8 cellular contexts compared by ENCODE assay signal in the genomic region with DNA sequence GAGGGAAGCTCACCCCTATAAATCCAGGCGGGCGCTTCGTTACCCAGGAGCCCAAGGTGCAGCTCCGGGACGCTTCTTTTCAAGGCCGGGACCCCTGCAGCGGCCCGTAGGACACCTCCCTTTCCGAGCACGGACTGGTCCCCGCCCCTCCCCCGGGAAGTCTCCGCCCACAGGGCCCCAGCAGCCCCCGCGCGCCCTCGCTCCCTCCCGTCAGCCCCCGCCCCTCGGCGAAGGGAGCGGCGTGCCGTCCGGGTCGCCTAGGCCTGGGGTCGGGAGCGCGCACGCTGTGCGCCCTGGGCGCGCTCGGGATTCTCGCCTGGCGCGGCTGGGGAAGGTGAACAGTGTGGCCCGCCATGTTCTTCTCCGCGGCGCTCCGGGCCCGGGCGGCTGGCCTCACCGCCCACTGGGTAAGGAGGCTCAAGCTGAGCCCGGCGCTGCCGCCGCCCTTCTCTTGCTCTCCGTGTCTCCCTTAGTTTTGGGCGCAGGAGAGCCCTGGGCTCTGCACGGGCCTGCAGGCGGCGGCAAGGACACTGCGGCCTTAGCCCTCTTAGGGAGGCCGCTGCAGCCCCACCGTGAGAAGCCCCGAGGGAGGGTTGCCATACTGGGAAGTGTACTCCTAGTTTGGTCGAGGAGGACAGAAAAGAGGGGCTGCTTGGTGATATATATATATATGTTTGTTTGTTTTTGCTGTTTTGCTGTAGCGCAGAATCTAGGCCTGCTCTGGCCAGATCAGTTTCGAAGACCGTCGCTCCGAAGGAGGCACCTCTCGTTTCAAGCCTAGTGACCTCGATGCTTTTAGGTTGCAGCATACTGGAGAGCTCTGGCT. TPM values are rescaled to one million over a fixed set of nuclear protein-coding genes. Genes with fewer than 3 reads are reported as not detected.
DNase-seq lines count a peak whose midpoint lies in the region; ATAC-seq and TF ChIP-seq lines count a peak whose summit lies in the region.

A gene (plus strand): TSS at position 309 of the 826 bp plus-strand sequence. CDS start 45 bp downstream, at position 354.

- H3K27ac ChIP-seq in heart right ventricle = peak within 1 kb of the TSS; percentile 86 to 98 (median 94)

- peak within 1 kb of the TSS; percentile 91 for H3K27ac Mint-ChIP-seq in type B pancreatic cell

- H3K4me3 ChIP-seq in heart right ventricle = peak within 1 kb of the TSS; percentile 55 to 85 (median 74)

- H3K36me3 Mint-ChIP-seq in type B pancreatic cell = peaks cover 11% of the 10 kb centered on the region

- H3K27me3 Mint-ChIP-seq in type B pancreatic cell = no peaks in the 10 kb centered on the region

- H3K36me3 ChIP-seq in heart right ventricle = no peaks in the 10 kb centered on the region

- H3K4me3 Mint-ChIP-seq in type B pancreatic cell = peak within 1 kb of the TSS; percentile 92

- ATAC-seq in GM18498 (IDR thresholded peaks at IDR 0.05; ENCODE audit: unreplicated experiment) (peak; percentile 93), HG02885 (IDR thresholded peaks at IDR 0.05; ENCODE audit: poor library complexity, unreplicated experiment) (peak; percentile 93), heart right ventricle (peak; percentile 98 to 100 (median 99))

- H3K27me3 ChIP-seq in heart right ventricle = no peaks in the 10 kb centered on the region

- DNase-seq in NCI-H1694 (lab: John Stamatoyannopoulos, UW) = peak; percentile 81
- peak; percentile 93 for DNase-seq in amniotic epithelial cell (ENCODE audit: low read depth)
- peak; percentile 98 to 99 for DNase-seq in heart right ventricle
- DNase-seq in posterior cingulate gyrus = peak; percentile 94 to 100 (median 96)
- peak; percentile 99 for DNase-seq in type B pancreatic cell (ENCODE audit: extremely low spot score, unreplicated experiment)

- TF ChIP-seq CTCF in heart right ventricle (IDR thresholded peaks at IDR 0.05) = peak in 1 of 9 donors; percentile 11
- TF ChIP-seq CTCF in type B pancreatic cell (conservative IDR thresholded peaks at IDR 0.05) = no peak

- H3K4me1 ChIP-seq in heart right ventricle = peaks cover 9 to 51% (median 49%) of the 10 kb centered on the region in 9 donors

- WGBS in heart right ventricle, 2 donors = 4 to 5% methylated on average over 64 to 66 of the region's 66 CpGs

- H3K4me1 Mint-ChIP-seq in type B pancreatic cell (ENCODE audit: unreplicated experiment) = peaks cover 43% of the 10 kb centered on the region

- H3K9me3 ChIP-seq in heart right ventricle = no peaks in the 10 kb centered on the region

- no peaks in the 10 kb centered on the region for H3K9me3 Mint-ChIP-seq in type B pancreatic cell

- intact Hi-C loops in T-helper 1 cell treated with Interleukin-12 subunit alpha and Interleukin-12 subunit beta and Interleukin-4 antibody, amounts not matched to agents 30 ng/mL and 1 ng/mL, for 36 hours (cut with micrococcal nuclease) = loop anchor here (1.0 to 10.0 kb wide), 9 partner anchors 11 to 810 kb away; a partner anchor contains a TSS
- intact Hi-C loops in heart right ventricle (cut with DNase I) (loop anchor here in 8 of 10 donors (1.0 to 5.0 kb wide), 6 partner anchors 14 to 375 kb away; a partner anchor contains a TSS), posterior cingulate gyrus (cut with DNase I) (loop anchor here (1.0 kb wide), 2 partner anchors 34 to 397 kb away; a partner anchor contains a TSS)

RNA-seq across cellular contexts. Expression of the gene that starts here (rescaled TPM):
- 219 and 224 TPM in 2 replicates for total RNA-seq in T-helper 1 cell treated with Interleukin-12 subunit alpha and Interleukin-12 subunit beta and Interleukin-4 antibody, amounts not matched to agents 30 ng/mL and 1 ng/mL, for 36 hours
- total RNA-seq in heart right ventricle (100 to 1,000 TPM; 362 to 529 (median 480) TPM), type B pancreatic cell (ENCODE audit: low replicate concordance) (122 and 135 TPM in 2 replicates)
- polyA plus RNA-seq in heart right ventricle = 1,000 to 10,000 TPM in 1 of 2 donors, 100 to 1,000 TPM in 1; 486 to 1,061 TPM

Comparison
In these comparisons a context has a peak if more than half of its experiments do, and no peak if none do; other contexts are left out.
1. Peak in every context shown above with its lines: DNase-seq, ATAC-seq, H3K4me3 ChIP-seq and H3K27ac ChIP-seq.